ENCODE assay signal across 2 cellular contexts in the genomic region with DNA sequence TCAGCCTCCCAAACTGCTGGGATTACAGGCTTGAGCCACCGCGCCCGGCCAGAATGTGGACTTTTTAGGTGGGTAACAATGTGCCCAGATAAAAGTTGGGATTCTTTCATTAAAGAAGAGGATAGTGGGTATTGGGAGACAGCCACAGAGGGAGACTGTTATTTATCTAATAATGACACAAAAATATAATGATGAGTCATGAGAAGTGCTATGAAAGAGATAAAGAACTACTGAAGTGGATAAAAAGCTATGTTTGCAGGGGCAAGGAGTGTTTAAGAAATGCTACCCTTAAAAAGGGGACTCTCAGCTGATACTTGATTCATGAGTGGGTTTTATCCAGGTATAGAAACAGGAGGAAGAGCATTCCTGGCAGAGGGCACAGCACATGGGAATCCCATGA.
TF ChIP-seq lines count a peak whose summit lies in the region.

No MANE protein-coding gene starts in this region.

TF ChIP-seq in HepG2, 621 proteins besides CTCF, POLR2A, EP300 and RAD21 (continued from another document):
- TF ChIP-seq, protein P1, sequence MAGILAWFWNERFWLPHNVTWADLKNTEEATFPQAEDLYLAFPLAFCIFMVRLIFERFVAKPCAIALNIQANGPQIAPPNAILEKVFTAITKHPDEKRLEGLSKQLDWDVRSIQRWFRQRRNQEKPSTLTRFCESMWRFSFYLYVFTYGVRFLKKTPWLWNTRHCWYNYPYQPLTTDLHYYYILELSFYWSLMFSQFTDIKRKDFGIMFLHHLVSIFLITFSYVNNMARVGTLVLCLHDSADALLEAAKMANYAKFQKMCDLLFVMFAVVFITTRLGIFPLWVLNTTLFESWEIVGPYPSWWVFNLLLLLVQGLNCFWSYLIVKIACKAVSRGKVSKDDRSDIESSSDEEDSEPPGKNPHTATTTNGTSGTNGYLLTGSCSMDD (CRISPR knock-in tag; IDR thresholded peaks at IDR 0.05): no peak
- peak; percentile 14 to 53; a peak in 2 of 4 replicates for TF ChIP-seq MAFK (conservative IDR thresholded peaks at IDR 0.05 in 1 of 2, IDR thresholded peaks at IDR 0.05 in 1 of 2; ENCODE audit: low read length in 2 of 2)

TF ChIP-seq in K562, 482 proteins besides CTCF, POLR2A, EP300 and RAD21 (continued from another document):
- TF ChIP-seq ZNF224 (CRISPR knock-in tag; IDR thresholded peaks at IDR 0.05) (no peak), MAFF (IDR thresholded peaks at IDR 0.05; ENCODE audit: low read length) (peak; percentile 11; the same call in 1 of the 2 replicates), MCM3 (IDR thresholded peaks at IDR 0.05) (no peak), MBD2 (IDR thresholded peaks at IDR 0.05; ENCODE audit: borderline replicate concordance, low read depth) (no peak), ZNF316 (IDR thresholded peaks at IDR 0.05) (peak; percentile 41; the same call in 1 of the 2 replicates), TBP (optimal IDR thresholded peaks at IDR 0.05; ENCODE audit: low read depth, low read length) (no peak), SAP30 (IDR thresholded peaks at IDR 0.05; ENCODE audit: borderline replicate concordance, insufficient read depth, low read depth, low read length, poor library complexity, severe bottlenecking) (no peak), CHD4 (IDR thresholded peaks at IDR 0.05; ENCODE audit: insufficient read depth, insufficient replicate concordance, low read depth, low read length, poor library complexity, severe bottlenecking) (no peak)
- TF ChIP-seq, protein P2, sequence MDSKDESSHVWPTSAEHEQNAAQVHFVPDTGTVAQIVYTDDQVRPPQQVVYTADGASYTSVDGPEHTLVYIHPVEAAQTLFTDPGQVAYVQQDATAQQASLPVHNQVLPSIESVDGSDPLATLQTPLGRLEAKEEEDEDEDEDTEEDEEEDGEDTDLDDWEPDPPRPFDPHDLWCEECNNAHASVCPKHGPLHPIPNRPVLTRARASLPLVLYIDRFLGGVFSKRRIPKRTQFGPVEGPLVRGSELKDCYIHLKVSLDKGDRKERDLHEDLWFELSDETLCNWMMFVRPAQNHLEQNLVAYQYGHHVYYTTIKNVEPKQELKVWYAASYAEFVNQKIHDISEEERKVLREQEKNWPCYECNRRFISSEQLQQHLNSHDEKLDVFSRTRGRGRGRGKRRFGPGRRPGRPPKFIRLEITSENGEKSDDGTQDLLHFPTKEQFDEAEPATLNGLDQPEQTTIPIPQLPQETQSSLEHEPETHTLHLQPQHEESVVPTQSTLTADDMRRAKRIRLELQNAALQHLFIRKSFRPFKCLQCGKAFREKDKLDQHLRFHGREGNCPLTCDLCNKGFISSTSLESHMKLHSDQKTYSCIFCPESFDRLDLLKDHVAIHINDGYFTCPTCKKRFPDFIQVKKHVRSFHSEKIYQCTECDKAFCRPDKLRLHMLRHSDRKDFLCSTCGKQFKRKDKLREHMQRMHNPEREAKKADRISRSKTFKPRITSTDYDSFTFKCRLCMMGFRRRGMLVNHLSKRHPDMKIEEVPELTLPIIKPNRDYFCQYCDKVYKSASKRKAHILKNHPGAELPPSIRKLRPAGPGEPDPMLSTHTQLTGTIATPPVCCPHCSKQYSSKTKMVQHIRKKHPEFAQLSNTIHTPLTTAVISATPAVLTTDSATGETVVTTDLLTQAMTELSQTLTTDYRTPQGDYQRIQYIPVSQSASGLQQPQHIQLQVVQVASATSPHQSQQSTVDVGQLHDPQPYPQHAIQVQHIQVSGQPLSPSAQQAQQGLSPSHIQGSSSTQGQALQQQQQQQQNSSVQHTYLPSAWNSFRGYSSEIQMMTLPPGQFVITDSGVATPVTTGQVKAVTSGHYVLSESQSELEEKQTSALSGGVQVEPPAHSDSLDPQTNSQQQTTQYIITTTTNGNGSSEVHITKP (IDR thresholded peaks at IDR 0.05; ENCODE audit: partially characterized antibody): no peak
- TF ChIP-seq, protein P3, sequence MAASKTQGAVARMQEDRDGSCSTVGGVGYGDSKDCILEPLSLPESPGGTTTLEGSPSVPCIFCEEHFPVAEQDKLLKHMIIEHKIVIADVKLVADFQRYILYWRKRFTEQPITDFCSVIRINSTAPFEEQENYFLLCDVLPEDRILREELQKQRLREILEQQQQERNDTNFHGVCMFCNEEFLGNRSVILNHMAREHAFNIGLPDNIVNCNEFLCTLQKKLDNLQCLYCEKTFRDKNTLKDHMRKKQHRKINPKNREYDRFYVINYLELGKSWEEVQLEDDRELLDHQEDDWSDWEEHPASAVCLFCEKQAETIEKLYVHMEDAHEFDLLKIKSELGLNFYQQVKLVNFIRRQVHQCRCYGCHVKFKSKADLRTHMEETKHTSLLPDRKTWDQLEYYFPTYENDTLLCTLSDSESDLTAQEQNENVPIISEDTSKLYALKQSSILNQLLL (CRISPR knock-in tag; IDR thresholded peaks at IDR 0.05; ENCODE audit: borderline replicate concordance): no peak
TF ChIP-seq in K562: peak in this region for 3.
